1 cellular context compared by ENCODE assay signal in genomic region chr7:2010101-2010500, GRCh38.
TF ChIP-seq lines count a peak whose summit lies in the region.

No MANE protein-coding gene starts in this region.

TF ChIP-seq in SK-N-SH, 30 proteins besides CTCF, POLR2A, EP300 and RAD21 (continued from another document):
- TF ChIP-seq EZH2phosphoT487 (IDR thresholded peaks at IDR 0.05; ENCODE audit: borderline replicate concordance, low read depth) (no peak), ZBTB33 (IDR thresholded peaks at IDR 0.05; ENCODE audit: borderline replicate concordance, low read depth) (no peak), TCF12 (IDR thresholded peaks at IDR 0.05) (no peak)
